ENCODE assay signal across 10 cellular contexts in genomic region chr16:30430428-30430970, GRCh38. TPM values are rescaled to one million over a fixed set of nuclear protein-coding genes. Genes with fewer than 3 reads are reported as not detected.
A peak's percentile ranks its signal among the peaks of the same experiment; 100 is the strongest.
DNase-seq lines count a peak whose midpoint lies in the region; ATAC-seq and TF ChIP-seq lines count a peak whose summit lies in the region.
"Had no signal": no experiment of that assay in that cellular context is flagged by ENCODE, and none has a peak within 500 bp of the region (broad histone marks: within the 10 kb centered on the region; RNA-seq: fewer than 3 reads in every experiment).

No MANE protein-coding gene starts in this region.

- H3K9me2 ChIP-seq in DOHH2 (replicated peaks; ENCODE audit: control insufficient read depth, low read length): no peaks in the 10 kb centered on the region

- H3K4me3 ChIP-seq in DOHH2 (ENCODE audit: low read length) (peak overlapping the region; percentile 43), suprapubic skin (peak overlapping the region; percentile 57)

- H3K36me3 ChIP-seq in DOHH2 (ENCODE audit: control insufficient read depth, low read length) (peaks cover 37% of the 10 kb centered on the region), suprapubic skin (no peaks in the 10 kb centered on the region)

- H3K4me3 Mint-ChIP-seq in WTC11: no peak overlapping the region
- H3K4me3 Mint-ChIP-seq: IgD-negative memory B cell had no signal

- peaks cover 13% of the 10 kb centered on the region; the same call in 1 of the 2 replicates for H4K20me1 ChIP-seq in DOHH2 (ENCODE audit: control insufficient read depth, insufficient read depth, low read depth, low read length)

- CTCF ChIA-PET in WTC11 (lab: Charles Lee): interaction anchor here (0.8 to 2.9 kb wide), 56 partner anchors 12 to 402 kb away, joined by 3 to 79 read pairs (median 9); partner anchors contain the start of genes ALDOA, CORO1A, FBRS and GDPD3

- peaks cover 24% of the 10 kb centered on the region for H3K27me3 Mint-ChIP-seq in WTC11 (ENCODE audit: low read depth)
- H3K27me3 Mint-ChIP-seq: IgD-negative memory B cell had no signal

- in situ Hi-C loops in GM13976 (cut with MboI; ENCODE audit: low sequenced_read_pairs, unreplicated experiment): loop anchor here (10.0 to 25.0 kb wide), 2 partner anchors 94 to 182 kb away; partner anchors contain the start of genes ZNF689 and ZNF768

- no peak for TF ChIP-seq POLR2A in suprapubic skin (IDR thresholded peaks at IDR 0.05)

- TF ChIP-seq CTCF in DOHH2 (IDR thresholded peaks at IDR 0.05; ENCODE audit: low read depth, low read length, poor library complexity, severe bottlenecking) (peak; percentile 4), WTC11 (IDR thresholded peaks at IDR 0.05) (peak; percentile 27; the same call in 1 of the 2 replicates), suprapubic skin (IDR thresholded peaks at IDR 0.05) (no peak), GM13976 (IDR thresholded peaks at IDR 0.05; ENCODE audit: borderline replicate concordance, control extremely low read depth, extremely low read depth, insufficient read depth, missing control alignments) (no peak)

- POLR2A ChIA-PET in WTC11 (lab: Charles Lee): interaction anchor here (0.9 to 1.5 kb wide), 10 partner anchors 9 to 185 kb away, joined by 3 to 15 read pairs (median 4); partner anchors contain the start of genes ZNF689 and ZNF785

- no peaks in the 10 kb centered on the region for H3F3A ChIP-seq in DOHH2 (ENCODE audit: control insufficient read depth, insufficient read depth)

- H3K4me1 ChIP-seq in DOHH2 (ENCODE audit: control insufficient read depth, low read length) (peaks cover 26% of the 10 kb centered on the region), suprapubic skin (peaks cover 21% of the 10 kb centered on the region)

- WGBS in suprapubic skin: 61% methylated on average over 13 of the region's 19 CpGs

- DNase-seq in WTC11 (ENCODE audit: low spot score) (peak; percentile 60), iPS-NIHi11 (ENCODE audit: low spot score) (peak; percentile 63), suprapubic skin (ENCODE audit: low spot score in 2 of 2) (peak in 1 of 2 donors; percentile 69), GM13976 (ENCODE audit: low spot score) (no peak), GM03348 (ENCODE audit: low spot score) (no peak)

- peaks cover 17% of the 10 kb centered on the region for H3K4me1 Mint-ChIP-seq in WTC11

- no peaks in the 10 kb centered on the region for H3K9me3 ChIP-seq in DOHH2 (ENCODE audit: control insufficient read depth, insufficient read depth, low read length)
- H3K9me3 ChIP-seq in suprapubic skin: no peaks in the 10 kb centered on the region

- no peak overlapping the region for H3K27ac Mint-ChIP-seq in WTC11
- H3K27ac Mint-ChIP-seq: IgD-negative memory B cell had no signal

- H3K27ac ChIP-seq in DOHH2 (ENCODE audit: low read depth, low read length) (peak overlapping the region; percentile 37), suprapubic skin (no peak overlapping the region)

- no peak for TF ChIP-seq EP300 in suprapubic skin (IDR thresholded peaks at IDR 0.05)

- H3K36me3 Mint-ChIP-seq in WTC11: peaks cover 16% of the 10 kb centered on the region
- H3K36me3 Mint-ChIP-seq: IgD-negative memory B cell had no signal

- ATAC-seq in HG02852 (IDR thresholded peaks at IDR 0.05; ENCODE audit: unreplicated experiment) (peak; percentile 3), WTC11 (peak; percentile 53), HG02798 (IDR thresholded peaks at IDR 0.05; ENCODE audit: poor library complexity, unreplicated experiment) (no peak)

- no peaks in the 10 kb centered on the region for H3K9me3 Mint-ChIP-seq in WTC11
- H3K9me3 Mint-ChIP-seq: IgD-negative memory B cell had no signal

- H3K27me3 ChIP-seq in DOHH2 (ENCODE audit: control insufficient read depth, low read length) (no peaks in the 10 kb centered on the region), suprapubic skin (no peaks in the 10 kb centered on the region)

- H3K79me2 ChIP-seq in DOHH2 (ENCODE audit: control insufficient read depth, low read length): peaks cover 49% of the 10 kb centered on the region

- peak overlapping the region; percentile 53 for H3K4me2 ChIP-seq in DOHH2 (ENCODE audit: low read length)

TF ChIP-seq in WTC11, 78 proteins besides CTCF, POLR2A, EP300 and RAD21 (continues in another document):
- peak; percentile 96 for TF ChIP-seq MAX (CRISPR knock-in tag; IDR thresholded peaks at IDR 0.05)
- TF ChIP-seq RELA (CRISPR knock-in tag; IDR thresholded peaks at IDR 0.05; ENCODE audit: borderline replicate concordance): 0 out of 2 replicates have a peak, but pooled peaks have one; percentile 25
- no peak for TF ChIP-seq EMX1 (CRISPR knock-in tag; IDR thresholded peaks at IDR 0.05)
- no peak for TF ChIP-seq PRRX2 (CRISPR knock-in tag; IDR thresholded peaks at IDR 0.05)
- peak; percentile 83 for TF ChIP-seq USF1 (CRISPR knock-in tag; IDR thresholded peaks at IDR 0.05)
- 0 out of 2 replicates have a peak, but pooled peaks have one; percentile 56 for TF ChIP-seq ARID4B (CRISPR knock-in tag; IDR thresholded peaks at IDR 0.05; ENCODE audit: borderline replicate concordance)
- TF ChIP-seq USF2 (CRISPR knock-in tag; IDR thresholded peaks at IDR 0.05): peak; percentile 64
- peak; percentile 78; the same call in 1 of the 2 replicates for TF ChIP-seq PREB (CRISPR knock-in tag; IDR thresholded peaks at IDR 0.05; ENCODE audit: borderline replicate concordance)

RNA-seq across cellular contexts. Expression of gene DCTPP1, which starts 0.7 kb away (rescaled TPM):
- total RNA-seq in WTC11 (2021): 69.0 to 72.2 TPM (median 70.5 TPM) in 3 replicates
- total RNA-seq in suprapubic skin: 10 to 100 TPM; 17.2 to 26.0 (median 20.0) TPM

RNA-seq across cellular contexts. Expression of gene SEPHS2, which starts 15.2 kb away (rescaled TPM):
- total RNA-seq in WTC11 (2021) (50.4 to 55.2 TPM (median 53.5 TPM) in 3 replicates), suprapubic skin (10 to 100 TPM; 16.8 to 26.2 (median 22.2) TPM)

RNA-seq across cellular contexts. Expression of gene ZNF771, which starts 23.1 kb away (rescaled TPM):
- total RNA-seq in WTC11 (2021) (10.0 to 12.5 TPM (median 11.3 TPM) in 3 replicates), suprapubic skin (10 to 100 TPM in 1 of 4 donors, 1 to 10 TPM in 3; 4.9 to 14.3 (median 7.3) TPM)

RNA-seq across cellular contexts. Expression of gene ZNF48, which starts 35.3 kb away (rescaled TPM):
- total RNA-seq in WTC11 (2021) (31.3 to 39.3 TPM (median 32.1 TPM) in 3 replicates), suprapubic skin (10 to 100 TPM in 1 of 4 donors, 1 to 10 TPM in 3; 6.3 to 12.1 (median 8.1) TPM)

RNA-seq across cellular contexts. Expression of gene ITGAL, which starts 42.0 kb away (rescaled TPM):
- total RNA-seq in WTC11 (2021) (0.64 to 1.1 TPM (median 1.0 TPM) in 3 replicates), suprapubic skin (1 to 10 TPM in 2 of 4 donors, under 1 TPM in 2; 0.47 to 4.3 (median 1.9) TPM)
- total RNA-seq: lung microvascular endothelial cell had no signal

Comparison
In these comparisons a context has a peak if more than half of its experiments do, and no peak if none do; other contexts are left out.
1. CTCF ChIP-seq: peak in DOHH2 (single experiment) and WTC11 (single experiment); none in suprapubic skin (0 of 2) and GM13976 (single experiment).
2. DNase-seq: peak in WTC11 (single experiment) and iPS-NIHi11 (single experiment); none in GM13976 (single experiment) and GM03348 (single experiment).